Comparison of ENCODE assay signal across 1 cellular context in the genomic region with DNA sequence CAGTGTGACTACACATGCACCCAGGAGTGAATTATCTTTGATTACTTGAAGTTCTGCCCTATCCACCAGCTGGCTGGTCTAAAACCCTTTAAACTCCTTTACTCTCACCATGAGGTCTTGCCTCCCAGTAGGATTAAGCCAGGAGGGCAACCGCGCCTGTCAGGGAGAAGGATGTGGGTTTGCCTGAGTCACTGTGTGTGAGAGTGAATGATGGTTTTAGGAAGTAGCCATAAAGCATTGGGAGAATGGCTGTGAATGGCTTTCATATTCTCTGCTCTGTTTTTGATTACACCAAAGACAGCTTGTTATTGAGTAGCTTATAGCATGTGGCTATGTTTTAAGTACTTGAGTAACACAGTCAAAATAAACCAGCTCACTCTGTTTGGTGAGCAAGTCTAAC.
TF ChIP-seq lines count a peak whose summit lies in the region.

No MANE protein-coding gene starts in this region.

TF ChIP-seq in GM23338, 12 proteins besides CTCF, POLR2A, EP300 and RAD21 (continued from another document):
- TF ChIP-seq, protein P1, sequence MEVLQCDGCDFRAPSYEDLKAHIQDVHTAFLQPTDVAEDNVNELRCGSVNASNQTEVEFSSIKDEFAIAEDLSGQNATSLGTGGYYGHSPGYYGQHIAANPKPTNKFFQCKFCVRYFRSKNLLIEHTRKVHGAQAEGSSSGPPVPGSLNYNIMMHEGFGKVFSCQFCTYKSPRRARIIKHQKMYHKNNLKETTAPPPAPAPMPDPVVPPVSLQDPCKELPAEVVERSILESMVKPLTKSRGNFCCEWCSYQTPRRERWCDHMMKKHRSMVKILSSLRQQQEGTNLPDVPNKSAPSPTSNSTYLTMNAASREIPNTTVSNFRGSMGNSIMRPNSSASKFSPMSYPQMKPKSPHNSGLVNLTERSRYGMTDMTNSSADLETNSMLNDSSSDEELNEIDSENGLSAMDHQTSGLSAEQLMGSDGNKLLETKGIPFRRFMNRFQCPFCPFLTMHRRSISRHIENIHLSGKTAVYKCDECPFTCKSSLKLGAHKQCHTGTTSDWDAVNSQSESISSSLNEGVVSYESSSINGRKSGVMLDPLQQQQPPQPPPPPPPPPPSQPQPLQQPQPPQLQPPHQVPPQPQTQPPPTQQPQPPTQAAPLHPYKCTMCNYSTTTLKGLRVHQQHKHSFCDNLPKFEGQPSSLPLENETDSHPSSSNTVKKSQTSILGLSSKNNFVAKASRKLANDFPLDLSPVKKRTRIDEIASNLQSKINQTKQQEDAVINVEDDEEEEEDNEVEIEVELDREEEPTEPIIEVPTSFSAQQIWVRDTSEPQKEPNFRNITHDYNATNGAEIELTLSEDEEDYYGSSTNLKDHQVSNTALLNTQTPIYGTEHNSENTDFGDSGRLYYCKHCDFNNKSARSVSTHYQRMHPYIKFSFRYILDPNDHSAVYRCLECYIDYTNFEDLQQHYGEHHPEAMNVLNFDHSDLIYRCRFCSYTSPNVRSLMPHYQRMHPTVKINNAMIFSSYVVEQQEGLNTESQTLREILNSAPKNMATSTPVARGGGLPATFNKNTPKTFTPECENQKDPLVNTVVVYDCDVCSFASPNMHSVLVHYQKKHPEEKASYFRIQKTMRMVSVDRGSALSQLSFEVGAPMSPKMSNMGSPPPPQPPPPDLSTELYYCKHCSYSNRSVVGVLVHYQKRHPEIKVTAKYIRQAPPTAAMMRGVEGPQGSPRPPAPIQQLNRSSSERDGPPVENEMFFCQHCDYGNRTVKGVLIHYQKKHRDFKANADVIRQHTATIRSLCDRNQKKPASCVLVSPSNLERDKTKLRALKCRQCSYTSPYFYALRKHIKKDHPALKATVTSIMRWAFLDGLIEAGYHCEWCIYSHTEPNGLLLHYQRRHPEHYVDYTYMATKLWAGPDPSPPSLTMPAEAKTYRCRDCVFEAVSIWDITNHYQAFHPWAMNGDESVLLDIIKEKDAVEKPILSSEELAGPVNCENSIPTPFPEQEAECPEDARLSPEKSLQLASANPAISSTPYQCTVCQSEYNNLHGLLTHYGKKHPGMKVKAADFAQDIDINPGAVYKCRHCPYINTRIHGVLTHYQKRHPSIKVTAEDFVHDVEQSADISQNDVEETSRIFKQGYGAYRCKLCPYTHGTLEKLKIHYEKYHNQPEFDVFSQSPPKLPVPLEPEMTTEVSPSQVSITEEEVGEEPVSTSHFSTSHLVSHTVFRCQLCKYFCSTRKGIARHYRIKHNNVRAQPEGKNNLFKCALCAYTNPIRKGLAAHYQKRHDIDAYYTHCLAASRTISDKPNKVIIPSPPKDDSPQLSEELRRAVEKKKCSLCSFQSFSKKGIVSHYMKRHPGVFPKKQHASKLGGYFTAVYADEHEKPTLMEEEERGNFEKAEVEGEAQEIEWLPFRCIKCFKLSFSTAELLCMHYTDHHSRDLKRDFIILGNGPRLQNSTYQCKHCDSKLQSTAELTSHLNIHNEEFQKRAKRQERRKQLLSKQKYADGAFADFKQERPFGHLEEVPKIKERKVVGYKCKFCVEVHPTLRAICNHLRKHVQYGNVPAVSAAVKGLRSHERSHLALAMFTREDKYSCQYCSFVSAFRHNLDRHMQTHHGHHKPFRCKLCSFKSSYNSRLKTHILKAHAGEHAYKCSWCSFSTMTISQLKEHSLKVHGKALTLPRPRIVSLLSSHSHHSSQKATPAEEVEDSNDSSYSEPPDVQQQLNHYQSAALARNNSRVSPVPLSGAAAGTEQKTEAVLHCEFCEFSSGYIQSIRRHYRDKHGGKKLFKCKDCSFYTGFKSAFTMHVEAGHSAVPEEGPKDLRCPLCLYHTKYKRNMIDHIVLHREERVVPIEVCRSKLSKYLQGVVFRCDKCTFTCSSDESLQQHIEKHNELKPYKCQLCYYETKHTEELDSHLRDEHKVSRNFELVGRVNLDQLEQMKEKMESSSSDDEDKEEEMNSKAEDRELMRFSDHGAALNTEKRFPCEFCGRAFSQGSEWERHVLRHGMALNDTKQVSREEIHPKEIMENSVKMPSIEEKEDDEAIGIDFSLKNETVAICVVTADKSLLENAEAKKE (CRISPR knock-in tag; IDR thresholded peaks at IDR 0.05), result no peak
- TF ChIP-seq POLR2AphosphoS5 (IDR thresholded peaks at IDR 0.05; ENCODE audit: low read depth), result no peak
TF ChIP-seq in GM23338: peak in this region for 0.
